In genomic region chr6:19349429-19349828, GRCh38 we compare ENCODE assay signal across 7 cellular contexts.
"Had no signal": no experiment of that assay in that cellular context is flagged by ENCODE, and none has a peak within 500 bp of the region (broad histone marks: within the 10 kb centered on the region; RNA-seq: fewer than 3 reads in every experiment).

No MANE protein-coding gene starts in this region.

- H2AFZ ChIP-seq: GM23338 had no signal

- H3K4me3 Mint-ChIP-seq: GM23338 had no signal

- H3K9me3 ChIP-seq: HAP-1 had no signal

- FAIRE-seq: HTR-8/SVneo had no signal

- DNase-seq: H7, IMR-90, KBM-7 had no signal

- H3K36me3 ChIP-seq: HAP-1 had no signal

- H3K4me1 ChIP-seq: HAP-1 had no signal

- ATAC-seq: GM23338, HCT116 had no signal

- H3K4me2 ChIP-seq: GM23338 had no signal

- H3K27ac Mint-ChIP-seq: GM23338 had no signal

- H3K4me3 ChIP-seq: GM23338, HAP-1 had no signal

- H3K4me1 Mint-ChIP-seq: GM23338 had no signal
